ENCODE assay signal across 20 cellular contexts in the genomic region with DNA sequence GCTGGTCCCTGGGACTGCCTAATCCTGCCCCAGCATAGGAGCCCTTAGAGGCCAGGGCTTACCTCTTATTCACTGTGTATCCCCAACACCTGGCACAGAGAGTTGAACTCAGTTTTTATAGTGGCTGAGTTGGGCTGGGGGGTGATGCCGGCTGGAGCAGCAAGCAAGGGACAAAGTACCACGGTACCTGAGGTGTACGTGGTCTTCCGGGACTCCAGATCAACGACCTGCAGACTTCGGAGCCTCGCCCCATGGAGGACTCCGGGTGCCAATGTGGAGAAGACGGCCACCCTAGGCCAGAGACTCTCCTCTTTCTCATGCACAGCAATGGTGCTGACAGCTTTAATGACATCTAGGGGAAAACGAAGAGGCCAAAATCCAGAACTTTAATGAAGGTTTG. TPM values are rescaled to one million over a fixed set of nuclear protein-coding genes. Genes with fewer than 3 reads are reported as not detected.
DNase-seq lines count a peak whose midpoint lies in the region; ATAC-seq and TF ChIP-seq lines count a peak whose summit lies in the region.
"Had no signal": no experiment of that assay in that cellular context is flagged by ENCODE, and none has a peak within 500 bp of the region (broad histone marks: within the 10 kb centered on the region; RNA-seq: fewer than 3 reads in every experiment).

No MANE protein-coding gene starts in this region.

- intact Hi-C loops in left ventricle myocardium inferior (cut with micrococcal nuclease) = no loop called here

- H3K4me1 ChIP-seq in cardiac muscle cell (ENCODE audit: low read depth) (no peaks in the 10 kb centered on the region), left ventricle myocardium inferior (peaks cover 31% of the 10 kb centered on the region), RWPE2 (ENCODE audit: insufficient read depth, poor library complexity, severe bottlenecking) (no peaks in the 10 kb centered on the region)
- H3K4me1 ChIP-seq: HAP-1, SJSA1 had no signal

- no peak overlapping the region for H3K4me3 Mint-ChIP-seq in memory B cell
- H3K4me3 Mint-ChIP-seq: CD8-positive, alpha-beta T cell; GM23338 had no signal

- H3K27me3 Mint-ChIP-seq in memory B cell = no peaks in the 10 kb centered on the region

- H3K9me3 Mint-ChIP-seq in memory B cell = no peaks in the 10 kb centered on the region
- H3K9me3 Mint-ChIP-seq: CD8-positive, alpha-beta T cell; GM23338 had no signal

- no peaks in the 10 kb centered on the region for H3K9me3 ChIP-seq in cardiac muscle cell (ENCODE audit: low read depth)
- no peaks in the 10 kb centered on the region for H3K9me3 ChIP-seq in left ventricle myocardium inferior (replicated peaks)
- H3K9me3 ChIP-seq in RWPE2 (ENCODE audit: severe bottlenecking) = no peaks in the 10 kb centered on the region
- H3K9me3 ChIP-seq: HAP-1, SJSA1 had no signal

- DNase-seq in cardiac muscle cell (ENCODE audit: low read depth in 1 of 2, low spot score in 1 of 2) = no peak
- DNase-seq in left ventricle myocardium inferior = no peak
- DNase-seq in RWPE2 (ENCODE audit: low spot score) = no peak
- DNase-seq in memory B cell (ENCODE audit: low spot score in 2 of 2) = no peak
- no peak for DNase-seq in NCI-H2029 treated with DMSO at 0.1 percent for 48 hours (lab: John Stamatoyannopoulos, UW)
- DNase-seq in HPDE6-E6E7 (ENCODE audit: extremely low spot score) = no peak
- DNase-seq: CD8-positive, alpha-beta T cell; NCI-H1105; NCI-H2081; NCI-H2171; NCI-H345; NCI-H524; NCI-H774; NK-92 treated with Interleukin-12 subunit alpha and Interleukin-12 subunit beta, amount 100 ng/mL, for 24 hours had no signal

- peaks cover 31% of the 10 kb centered on the region for H3K36me3 Mint-ChIP-seq in memory B cell

- peaks cover 12% of the 10 kb centered on the region for H3K4me1 Mint-ChIP-seq in memory B cell
- H3K4me1 Mint-ChIP-seq: GM23338 had no signal

- H3K27me3 ChIP-seq in cardiac muscle cell (no peaks in the 10 kb centered on the region), left ventricle myocardium inferior (ENCODE audit: low read depth) (no peaks in the 10 kb centered on the region), RWPE2 (ENCODE audit: insufficient read depth, poor library complexity, severe bottlenecking) (no peaks in the 10 kb centered on the region)
- H3K27me3 ChIP-seq: SJSA1 had no signal

- H3K36me3 ChIP-seq in cardiac muscle cell (peaks cover 75% of the 10 kb centered on the region), left ventricle myocardium inferior (peaks cover 100% of the 10 kb centered on the region), RWPE2 (ENCODE audit: low read depth) (peaks cover 94% of the 10 kb centered on the region)

- peak overlapping the region; percentile 35 for H3K27ac Mint-ChIP-seq in memory B cell
- H3K27ac Mint-ChIP-seq: CD8-positive, alpha-beta T cell; GM23338 had no signal

- H3K4me3 ChIP-seq in cardiac muscle cell = no peak overlapping the region
- H3K4me3 ChIP-seq in left ventricle myocardium inferior = no peak overlapping the region
- H3K4me3 ChIP-seq in RWPE2 (ENCODE audit: severe bottlenecking) = no peak overlapping the region
- H3K4me3 ChIP-seq: GM23338, HAP-1, SJSA1 had no signal

- ATAC-seq in RWPE2 (ENCODE audit: low read depth) = 0 out of 3 replicates have a peak, but pooled peaks have one; percentile 2
- ATAC-seq in memory B cell (ENCODE audit: low read depth) = no peak
- no peak for ATAC-seq in HG03571 (IDR thresholded peaks at IDR 0.05; ENCODE audit: unreplicated experiment)
- ATAC-seq: CD8-positive, alpha-beta T cell; GM23338 had no signal

- H3K27ac ChIP-seq in cardiac muscle cell (peak overlapping the region; percentile 69), left ventricle myocardium inferior (replicated peaks) (no peak overlapping the region), RWPE2 (ENCODE audit: poor library complexity, severe bottlenecking) (no peak overlapping the region)
- H3K27ac ChIP-seq: HL-60, KMS-11, SJSA1 had no signal

- TF ChIP-seq CTCF in cardiac muscle cell (IDR thresholded peaks at IDR 0.05; ENCODE audit: low read depth, low read length) (no peak), left ventricle myocardium inferior (IDR thresholded peaks at IDR 0.05; ENCODE audit: borderline replicate concordance) (no peak), RWPE2 (IDR thresholded peaks at IDR 0.05; ENCODE audit: poor library complexity, severe bottlenecking) (no peak)

RNA-seq across cellular contexts. Expression of a gene that starts 8.1 kb away (rescaled TPM):
- total RNA-seq in cardiac muscle cell (25.0 and 31.8 TPM in 2 replicates), left ventricle myocardium inferior (14.7 TPM)
- 39.6 and 50.4 TPM in 2 replicates for polyA plus RNA-seq in cardiac muscle cell

RNA-seq across cellular contexts. Expression of a gene that starts 12.0 kb away (rescaled TPM):
- total RNA-seq in cardiac muscle cell (4.1 and 6.4 TPM in 2 replicates), left ventricle myocardium inferior (2.0 TPM)
- polyA plus RNA-seq in cardiac muscle cell = 5.9 and 9.0 TPM in 2 replicates

RNA-seq across cellular contexts. Expression of a gene that starts 45.2 kb away (rescaled TPM):
- total RNA-seq in cardiac muscle cell = 24.4 and 38.3 TPM in 2 replicates
- polyA plus RNA-seq in cardiac muscle cell = 24.8 and 28.1 TPM in 2 replicates
- 7.4 TPM for total RNA-seq in left ventricle myocardium inferior
